In the genomic region with DNA sequence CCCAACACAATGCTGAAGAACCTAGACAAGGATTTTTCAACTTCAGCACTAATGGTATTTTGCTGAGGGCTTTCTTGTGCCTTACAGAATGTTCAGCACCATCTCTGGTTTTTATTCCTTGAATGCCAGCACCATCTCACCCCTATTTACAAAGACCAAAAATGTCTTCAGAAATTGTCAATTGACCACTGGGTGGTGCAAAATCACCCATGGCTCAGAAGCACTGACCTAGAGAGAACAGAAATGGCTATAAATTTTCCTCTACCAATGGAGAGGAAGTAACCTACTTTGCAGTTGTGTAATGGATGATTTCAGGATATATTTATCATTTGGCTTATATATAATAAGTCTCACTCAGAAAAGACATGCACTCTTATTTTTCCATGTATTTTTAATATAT, we compare ENCODE assay signal across 10 cellular contexts.
DNase-seq lines count a peak whose midpoint lies in the region; TF ChIP-seq lines count a peak whose summit lies in the region.
"Had no signal": no experiment of that assay in that cellular context is flagged by ENCODE, and none has a peak within 500 bp of the region (broad histone marks: within the 10 kb centered on the region; RNA-seq: fewer than 3 reads in every experiment).

No MANE protein-coding gene starts in this region.

- no peak for TF ChIP-seq POLR2A in vagina (IDR thresholded peaks at IDR 0.05)

- H3K9me3 ChIP-seq in hepatocyte (ENCODE audit: low read depth) (no peaks in the 10 kb centered on the region), vagina (no peaks in the 10 kb centered on the region)

- no peak overlapping the region for H3K27ac Mint-ChIP-seq in HFFc6
- no peak overlapping the region for H3K27ac Mint-ChIP-seq in activated CD4-positive, alpha-beta T cell treated with anti-CD3 and anti-CD28 coated beads, Interleukin-2, amount 10 ng/mL, durations not matched to agents 24 days and 14 days
- H3K27ac Mint-ChIP-seq: stimulated activated effector memory CD8-positive, alpha-beta T cell treated with anti-CD3 and anti-CD28 coated beads, Interleukin-12 subunit alpha, Interleukin-12 subunit beta, amount 100 ng/mL, for 72 hours had no signal

- no peak overlapping the region for H2AFZ ChIP-seq in hepatocyte

- no peaks in the 10 kb centered on the region; the same call in 1 of the 2 replicates for H3K4me1 Mint-ChIP-seq in HFFc6 (ENCODE audit: low read depth)
- no peaks in the 10 kb centered on the region for H3K4me1 Mint-ChIP-seq in activated CD4-positive, alpha-beta T cell treated with anti-CD3 and anti-CD28 coated beads, Interleukin-2, amount 10 ng/mL, durations not matched to agents 24 days and 14 days
- H3K4me1 Mint-ChIP-seq: stimulated activated effector memory CD8-positive, alpha-beta T cell treated with anti-CD3 and anti-CD28 coated beads, Interleukin-12 subunit alpha, Interleukin-12 subunit beta, amount 100 ng/mL, for 72 hours had no signal

- H3K9me2 ChIP-seq in hepatocyte (replicated peaks; ENCODE audit: insufficient read depth) = no peaks in the 10 kb centered on the region

- H3K4me1 ChIP-seq in hepatocyte (ENCODE audit: insufficient read depth) (no peaks in the 10 kb centered on the region), vagina (no peaks in the 10 kb centered on the region)

- no peaks in the 10 kb centered on the region for H3K36me3 Mint-ChIP-seq in HFFc6 (ENCODE audit: low read depth)
- no peaks in the 10 kb centered on the region for H3K36me3 Mint-ChIP-seq in activated CD4-positive, alpha-beta T cell treated with anti-CD3 and anti-CD28 coated beads, Interleukin-2, amount 10 ng/mL, durations not matched to agents 24 days and 14 days (ENCODE audit: low read depth)
- H3K36me3 Mint-ChIP-seq: stimulated activated effector memory CD8-positive, alpha-beta T cell treated with anti-CD3 and anti-CD28 coated beads, Interleukin-12 subunit alpha, Interleukin-12 subunit beta, amount 100 ng/mL, for 72 hours had no signal

- H3K36me3 ChIP-seq in hepatocyte (replicated peaks; ENCODE audit: insufficient read depth, low read depth) = no peaks in the 10 kb centered on the region
- H3K36me3 ChIP-seq in vagina = no peaks in the 10 kb centered on the region

- no peaks in the 10 kb centered on the region for H3K27me3 ChIP-seq in hepatocyte
- no peaks in the 10 kb centered on the region for H3K27me3 ChIP-seq in vagina

- H4K20me1 ChIP-seq in hepatocyte (ENCODE audit: insufficient read depth, poor library complexity, severe bottlenecking) = no peaks in the 10 kb centered on the region

- DNase-seq in AML-193 (lab: John Stamatoyannopoulos, UW) (peak; percentile 64 to 69), HFFc6 (peak; percentile 45), RPMI8226 (peak; percentile 4), hepatocyte (ENCODE audit: low spot score) (peak; percentile 4), vagina (ENCODE audit: extremely low spot score in 2 of 2) (no peak), retina (no peak)
- DNase-seq in NK-92 treated with Interleukin-12 subunit alpha and Interleukin-12 subunit beta, amount 100 ng/mL, for 24 hours (lab: John Stamatoyannopoulos, UW) = no peak
- DNase-seq in activated CD4-positive, alpha-beta T cell treated with anti-CD3 and anti-CD28 coated beads, Interleukin-2, amount 10 ng/mL, durations not matched to agents 24 days and 14 days = no peak

- H3K4me2 ChIP-seq in hepatocyte = no peak overlapping the region

- intact Hi-C loops in vagina (cut with DNase I) = no loop called here
- intact Hi-C loops in activated CD4-positive, alpha-beta T cell treated with anti-CD3 and anti-CD28 coated beads, Interleukin-2, amount 10 ng/mL, durations not matched to agents 24 days and 14 days (cut with micrococcal nuclease) = no loop called here

- TF ChIP-seq CTCF in HFFc6 (IDR thresholded peaks at IDR 0.05) = peak; percentile 79
- TF ChIP-seq CTCF in hepatocyte (IDR thresholded peaks at IDR 0.05; ENCODE audit: poor library complexity) = peak; percentile 12
- TF ChIP-seq CTCF in vagina (IDR thresholded peaks at IDR 0.05) = no peak

- H3K27ac ChIP-seq in hepatocyte = no peak overlapping the region
- H3K27ac ChIP-seq in vagina = no peak overlapping the region
- H3K27ac ChIP-seq: epithelial cell of prostate had no signal

- H3K4me3 ChIP-seq in hepatocyte = no peak overlapping the region
- H3K4me3 ChIP-seq in vagina = no peak overlapping the region

- H3K4me3 Mint-ChIP-seq in HFFc6 = no peak overlapping the region
- no peak overlapping the region for H3K4me3 Mint-ChIP-seq in activated CD4-positive, alpha-beta T cell treated with anti-CD3 and anti-CD28 coated beads, Interleukin-2, amount 10 ng/mL, durations not matched to agents 24 days and 14 days
- H3K4me3 Mint-ChIP-seq: stimulated activated effector memory CD8-positive, alpha-beta T cell treated with anti-CD3 and anti-CD28 coated beads, Interleukin-12 subunit alpha, Interleukin-12 subunit beta, amount 100 ng/mL, for 72 hours had no signal

- H3K79me2 ChIP-seq in hepatocyte = no peaks in the 10 kb centered on the region

- H3K9me3 Mint-ChIP-seq in HFFc6 = no peaks in the 10 kb centered on the region
- H3K9me3 Mint-ChIP-seq in activated CD4-positive, alpha-beta T cell treated with anti-CD3 and anti-CD28 coated beads, Interleukin-2, amount 10 ng/mL, durations not matched to agents 24 days and 14 days = no peaks in the 10 kb centered on the region

- H3K27me3 Mint-ChIP-seq in HFFc6 (ENCODE audit: insufficient read depth) = no peaks in the 10 kb centered on the region; the same call in 1 of the 2 replicates
- no peaks in the 10 kb centered on the region for H3K27me3 Mint-ChIP-seq in activated CD4-positive, alpha-beta T cell treated with anti-CD3 and anti-CD28 coated beads, Interleukin-2, amount 10 ng/mL, durations not matched to agents 24 days and 14 days

Comparison
In these comparisons a context has a peak if more than half of its experiments do, and no peak if none do; other contexts are left out.
1. DNase-seq: peak in AML-193 (2 of 2), HFFc6 (single experiment), RPMI8226 (single experiment) and hepatocyte (single experiment); none in NK-92 treated with Interleukin-12 subunit alpha and Interleukin-12 subunit beta, amount 100 ng/mL, for 24 hours (single experiment), vagina (0 of 2), activated CD4-positive, alpha-beta T cell treated with anti-CD3 and anti-CD28 coated beads, Interleukin-2, amount 10 ng/mL, durations not matched to agents 24 days and 14 days (single experiment) and retina (single experiment).
2. CTCF ChIP-seq: peak in HFFc6 (single experiment) and hepatocyte (single experiment); none in vagina (0 of 3).